ENCODE assay signal across 13 cellular contexts in genomic region chr4:8072235-8072968, GRCh38.
"Had no signal": no experiment of that assay in that cellular context is flagged by ENCODE, and none has a peak within 500 bp of the region (broad histone marks: within the 10 kb centered on the region; RNA-seq: fewer than 3 reads in every experiment).

No MANE protein-coding gene starts in this region.

- ATAC-seq: left colon had no signal

- H3K4me1 Mint-ChIP-seq: activated CD4-positive, alpha-beta T cell treated with anti-CD3 and anti-CD28 coated beads, Interleukin-2, amount 10 ng/mL, durations not matched to agents 24 days and 14 days; activated naive CD8-positive, alpha-beta T cell treated with anti-CD3 and anti-CD28 coated beads for 36 hours had no signal

- DNase-seq: activated CD4-positive, alpha-beta T cell treated with anti-CD3 and anti-CD28 coated beads, Interleukin-2, amount 10 ng/mL, durations not matched to agents 24 days and 14 days; activated CD4-positive, CD25-positive, alpha-beta regulatory T cell; activated gamma-delta T cell treated with Interleukin-2 at 50 U/mL for 16 hours; activated naive CD8-positive, alpha-beta T cell treated with anti-CD3 and anti-CD28 coated beads for 36 hours; cerebellar nuclear complex; dermis blood vessel endothelial cell; left colon; mammary epithelial cell; occipital lobe; stimulated activated CD4-positive, alpha-beta T cell treated with anti-CD3 and anti-CD28 coated beads, Interleukin-1b, Interleukin-23, amount 100 ng/mL, for 48 hours; uterus had no signal

- H3K4me3 ChIP-seq: heart left ventricle, uterus had no signal

- H3K9me3 Mint-ChIP-seq: activated CD4-positive, alpha-beta T cell treated with anti-CD3 and anti-CD28 coated beads, Interleukin-2, amount 10 ng/mL, durations not matched to agents 24 days and 14 days; activated naive CD8-positive, alpha-beta T cell treated with anti-CD3 and anti-CD28 coated beads for 36 hours; T-helper 2 cell treated with Interferon-gamma antibody and Interleukin-4, amounts not matched to agents 5 μg/mL and 100 μg/mL, for 36 hours had no signal

- H3K4me3 Mint-ChIP-seq: activated CD4-positive, alpha-beta T cell treated with anti-CD3 and anti-CD28 coated beads, Interleukin-2, amount 10 ng/mL, durations not matched to agents 24 days and 14 days; activated naive CD8-positive, alpha-beta T cell treated with anti-CD3 and anti-CD28 coated beads for 36 hours; T-helper 2 cell treated with Interferon-gamma antibody and Interleukin-4, amounts not matched to agents 5 μg/mL and 100 μg/mL, for 36 hours had no signal

- H3K36me3 ChIP-seq: uterus had no signal

- H3K4me1 ChIP-seq: uterus had no signal

- H3K36me3 Mint-ChIP-seq: activated naive CD8-positive, alpha-beta T cell treated with anti-CD3 and anti-CD28 coated beads for 36 hours had no signal

- H3K27ac Mint-ChIP-seq: activated CD4-positive, alpha-beta T cell treated with anti-CD3 and anti-CD28 coated beads, Interleukin-2, amount 10 ng/mL, durations not matched to agents 24 days and 14 days; activated naive CD8-positive, alpha-beta T cell treated with anti-CD3 and anti-CD28 coated beads for 36 hours; T-helper 2 cell treated with Interferon-gamma antibody and Interleukin-4, amounts not matched to agents 5 μg/mL and 100 μg/mL, for 36 hours had no signal

- H3K9me3 ChIP-seq: heart left ventricle, uterus had no signal

- H3K27ac ChIP-seq: heart left ventricle, uterus had no signal
